Comparison of ENCODE assay signal across 8 cellular contexts in genomic region chr14:91059576-91060471, GRCh38. TPM values are rescaled to one million over a fixed set of nuclear protein-coding genes. Genes with fewer than 3 reads are reported as not detected.
DNase-seq lines count a peak whose midpoint lies in the region; ATAC-seq and TF ChIP-seq lines count a peak whose summit lies in the region.

No MANE protein-coding gene starts in this region.

- no peaks in the 10 kb centered on the region for H3K27me3 ChIP-seq in lung (ENCODE audit: control insufficient read depth, insufficient read depth)

- WGBS in lung, 2 donors: 0 to 1% methylated on average over 39 to 88 of the region's 88 CpGs

- peak; percentile 23 for ATAC-seq in HG02981 (IDR thresholded peaks at IDR 0.05; ENCODE audit: unreplicated experiment)
- ATAC-seq in lung (ENCODE audit: insufficient read depth, low FRiP score): peak; percentile 20

- TF ChIP-seq CTCF in lung (IDR thresholded peaks at IDR 0.05; ENCODE audit: control extremely low read depth, extremely low read depth): no peak

- peak; percentile 80 for DNase-seq in NK-92 treated with Interleukin-12 subunit alpha and Interleukin-12 subunit beta, amount 100 ng/mL, for 24 hours (lab: John Stamatoyannopoulos, UW)
- DNase-seq in NK-92 (lab: John Stamatoyannopoulos, UW; ENCODE audit: unreplicated experiment): no peak
- peak; percentile 83 for DNase-seq in NCI-H2227 treated with DMSO at 0.1 percent for 48 hours (lab: John Stamatoyannopoulos, UW)
- DNase-seq in activated CD4-positive, alpha-beta T cell treated with anti-CD3 and anti-CD28 coated beads, Interleukin-2, amount 50 U/mL, for 4 hours: peak; percentile 50 to 58
- peak; percentile 68 for DNase-seq in dermis blood vessel endothelial cell
- DNase-seq in lung (ENCODE audit: low spot score): peak; percentile 42
- DNase-seq in stimulated activated CD4-positive, alpha-beta T cell treated with anti-CD3 and anti-CD28 coated beads, TNF-alpha, amount 100 ng/mL, for 48 hours (ENCODE audit: low read depth in 3 of 3): peak; percentile 15 to 38 (median 29)

- peak overlapping the region; percentile 98 to 99 for H3K27ac ChIP-seq in lung (ENCODE audit: low read depth in 1 of 2, low read length in 1 of 2)

- H3K36me3 ChIP-seq in lung (ENCODE audit: control insufficient read depth in 2 of 2, insufficient read depth in 2 of 2, low read length in 2 of 2): no peaks in the 10 kb centered on the region

- H3K4me3 ChIP-seq in lung: peak overlapping the region; percentile 67

- peaks cover 0 to 3% of the 10 kb centered on the region in 2 donors for H3K4me1 ChIP-seq in lung (ENCODE audit: control insufficient read depth in 2 of 2, insufficient read depth in 2 of 2, low read length in 2 of 2)

- no peaks in the 10 kb centered on the region for H3K9me3 ChIP-seq in lung (ENCODE audit: control insufficient read depth in 2 of 2, insufficient read depth in 1 of 2, low read length in 1 of 2)

RNA-seq across cellular contexts. Expression of gene RPS6KA5, which starts 0.6 kb away (rescaled TPM):
- total RNA-seq in dermis blood vessel endothelial cell (3.1 and 6.1 TPM in 2 replicates), lung (10 to 100 TPM in 1 of 2 donors, 1 to 10 TPM in 1; 9.0 to 14.8 TPM)
- polyA plus RNA-seq in lung: 1 to 10 TPM; 1.1 to 2.2 TPM

RNA-seq across cellular contexts. Expression of gene DGLUCY, which starts 54.0 kb away (rescaled TPM):
- 59.0 and 81.5 TPM in 2 replicates for total RNA-seq in dermis blood vessel endothelial cell
- total RNA-seq in lung: 10 to 100 TPM; 67.2 to 74.3 TPM
- 10 to 100 TPM; 29.0 to 36.9 TPM for polyA plus RNA-seq in lung
